In genomic region chr2:30437809-30438548, GRCh38 we compare ENCODE assay signal across 18 cellular contexts. TPM values are rescaled to one million over a fixed set of nuclear protein-coding genes. Genes with fewer than 3 reads are reported as not detected.
DNase-seq lines count a peak whose midpoint lies in the region; ATAC-seq and TF ChIP-seq lines count a peak whose summit lies in the region.
"Had no signal": no experiment of that assay in that cellular context is flagged by ENCODE, and none has a peak within 500 bp of the region (broad histone marks: within the 10 kb centered on the region; RNA-seq: fewer than 3 reads in every experiment).

No MANE protein-coding gene starts in this region.

- intact Hi-C loops in ascending aorta (cut with DNase I), result no loop called here

- H3K9me3 Mint-ChIP-seq in stimulated activated naive CD8-positive, alpha-beta T cell treated with anti-CD3 and anti-CD28 coated beads, Interleukin-15, Interleukin-2, amounts not matched to agents 100 ng/mL and 50 ng/mL, for 24 hours, result no peaks in the 10 kb centered on the region
- no peaks in the 10 kb centered on the region for H3K9me3 Mint-ChIP-seq in naive B cell
- no peaks in the 10 kb centered on the region for H3K9me3 Mint-ChIP-seq in activated naive CD4-positive, alpha-beta T cell treated with anti-CD3 and anti-CD28 coated beads, Interleukin-2, amount 50 U/mL, for 72 hours
- H3K9me3 Mint-ChIP-seq: CD8-positive, alpha-beta memory T cell had no signal

- H3K27ac ChIP-seq in ascending aorta, result peak overlapping the region; percentile 49 to 61
- H3K27ac ChIP-seq: BLaER1 had no signal

- ATAC-seq in stimulated activated naive CD8-positive, alpha-beta T cell treated with anti-CD3 and anti-CD28 coated beads, Interleukin-15, Interleukin-2, amounts not matched to agents 100 U/mL and 50 U/mL, for 24 hours, result no peak
- ATAC-seq in naive B cell (ENCODE audit: low read depth in 2 of 2) (no peak), HG02642 (IDR thresholded peaks at IDR 0.05; ENCODE audit: poor library complexity, unreplicated experiment) (no peak)
- no peak for ATAC-seq in activated naive CD4-positive, alpha-beta T cell treated with anti-CD3 and anti-CD28 coated beads, Interleukin-2, amount 50 U/mL, for 72 hours
- ATAC-seq: Panc1 had no signal

- H3K9me3 ChIP-seq in ascending aorta, result no peaks in the 10 kb centered on the region
- H3K9me3 ChIP-seq: BLaER1 had no signal

- no peak for TF ChIP-seq CTCF in ascending aorta (IDR thresholded peaks at IDR 0.05)

- H3K36me3 Mint-ChIP-seq in stimulated activated naive CD8-positive, alpha-beta T cell treated with anti-CD3 and anti-CD28 coated beads, Interleukin-15, Interleukin-2, amounts not matched to agents 100 ng/mL and 50 ng/mL, for 24 hours (ENCODE audit: low read depth), result no peaks in the 10 kb centered on the region
- no peaks in the 10 kb centered on the region for H3K36me3 Mint-ChIP-seq in naive B cell
- no peaks in the 10 kb centered on the region for H3K36me3 Mint-ChIP-seq in activated naive CD4-positive, alpha-beta T cell treated with anti-CD3 and anti-CD28 coated beads, Interleukin-2, amount 50 U/mL, for 72 hours
- H3K36me3 Mint-ChIP-seq: CD8-positive, alpha-beta memory T cell had no signal

- H3K36me3 ChIP-seq in ascending aorta, result no peaks in the 10 kb centered on the region
- H3K36me3 ChIP-seq: BLaER1 had no signal

- no peaks in the 10 kb centered on the region for H3K27me3 ChIP-seq in ascending aorta
- H3K27me3 ChIP-seq: BLaER1 had no signal

- H3K4me1 Mint-ChIP-seq in stimulated activated naive CD8-positive, alpha-beta T cell treated with anti-CD3 and anti-CD28 coated beads, Interleukin-15, Interleukin-2, amounts not matched to agents 100 ng/mL and 50 ng/mL, for 24 hours (ENCODE audit: low read depth), result peaks cover 34% of the 10 kb centered on the region
- H3K4me1 Mint-ChIP-seq in naive B cell, result peaks cover 25 to 53% (median 31%) of the 10 kb centered on the region in 3 donors
- H3K4me1 Mint-ChIP-seq: CD8-positive, alpha-beta memory T cell had no signal

- no peak overlapping the region for H3K4me3 ChIP-seq in ascending aorta
- H3K4me3 ChIP-seq: BLaER1 had no signal

- H3K4me3 Mint-ChIP-seq in stimulated activated naive CD8-positive, alpha-beta T cell treated with anti-CD3 and anti-CD28 coated beads, Interleukin-15, Interleukin-2, amounts not matched to agents 100 ng/mL and 50 ng/mL, for 24 hours, result no peak overlapping the region
- peak overlapping the region in 1 of 8 donors; percentile 9 for H3K4me3 Mint-ChIP-seq in naive B cell
- H3K4me3 Mint-ChIP-seq: CD8-positive, alpha-beta memory T cell had no signal

- no peak for DNase-seq in stimulated activated naive CD8-positive, alpha-beta T cell treated with anti-CD3 and anti-CD28 coated beads, Interleukin-15, Interleukin-2, amounts not matched to agents 100 U/mL and 50 U/mL, for 24 hours
- no peak for DNase-seq in ascending aorta (ENCODE audit: low spot score in 2 of 2)
- no peak for DNase-seq in naive B cell
- no peak for DNase-seq in NCI-H2196 (lab: John Stamatoyannopoulos, UW; ENCODE audit: unreplicated experiment)
- no peak for DNase-seq in activated naive CD4-positive, alpha-beta T cell treated with anti-CD3 and anti-CD28 coated beads, Interleukin-2, amount 50 U/mL, for 72 hours (ENCODE audit: low spot score in 2 of 2)
- DNase-seq: CD8-positive, alpha-beta memory T cell; GF-D8; MM.1S; NCI-H1105; NCI-H187; NCI-H2171; NCI-H510A; NCI-H82; SHP77 had no signal

- peaks cover 6 to 22% of the 10 kb centered on the region in 2 donors for H3K4me1 ChIP-seq in ascending aorta
- H3K4me1 ChIP-seq: BLaER1 had no signal

- H3K27ac Mint-ChIP-seq in stimulated activated naive CD8-positive, alpha-beta T cell treated with anti-CD3 and anti-CD28 coated beads, Interleukin-15, Interleukin-2, amounts not matched to agents 100 ng/mL and 50 ng/mL, for 24 hours, result peak overlapping the region; percentile 19
- peak overlapping the region in 5 of 6 donors; percentile 10 to 82 (median 55) for H3K27ac Mint-ChIP-seq in naive B cell
- H3K27ac Mint-ChIP-seq in activated naive CD4-positive, alpha-beta T cell treated with anti-CD3 and anti-CD28 coated beads, Interleukin-2, amount 50 U/mL, for 72 hours, result no peak overlapping the region

- H3K27me3 Mint-ChIP-seq in stimulated activated naive CD8-positive, alpha-beta T cell treated with anti-CD3 and anti-CD28 coated beads, Interleukin-15, Interleukin-2, amounts not matched to agents 100 ng/mL and 50 ng/mL, for 24 hours, result no peaks in the 10 kb centered on the region
- no peaks in the 10 kb centered on the region for H3K27me3 Mint-ChIP-seq in naive B cell
- H3K27me3 Mint-ChIP-seq: CD8-positive, alpha-beta memory T cell had no signal

RNA-seq across cellular contexts. Expression of gene LCLAT1, which starts 9.1 kb away (rescaled TPM):
- total RNA-seq in ascending aorta, result 9.8 TPM
- polyA plus RNA-seq in naive B cell (ENCODE audit: low read depth in 6 of 6), result 10 to 100 TPM; 13.1 to 29.4 (median 19.4) TPM
- 10 to 100 TPM in 1 of 2 donors, 1 to 10 TPM in 1; 8.1 to 24.1 TPM for total RNA-seq in activated naive CD4-positive, alpha-beta T cell treated with anti-CD3 and anti-CD28 coated beads, Interleukin-2, amount 50 U/mL, for 72 hours

Comparison
In these comparisons a context has a peak if more than half of its experiments do, and no peak if none do; other contexts are left out.
1. H3K27ac Mint-ChIP-seq: peak in stimulated activated naive CD8-positive, alpha-beta T cell treated with anti-CD3 and anti-CD28 coated beads, Interleukin-15, Interleukin-2, amounts not matched to agents 100 ng/mL and 50 ng/mL, for 24 hours (single experiment) and naive B cell (5 of 6); none in activated naive CD4-positive, alpha-beta T cell treated with anti-CD3 and anti-CD28 coated beads, Interleukin-2, amount 50 U/mL, for 72 hours (0 of 2).